ENCODE assay signal across 8 cellular contexts in the genomic region with DNA sequence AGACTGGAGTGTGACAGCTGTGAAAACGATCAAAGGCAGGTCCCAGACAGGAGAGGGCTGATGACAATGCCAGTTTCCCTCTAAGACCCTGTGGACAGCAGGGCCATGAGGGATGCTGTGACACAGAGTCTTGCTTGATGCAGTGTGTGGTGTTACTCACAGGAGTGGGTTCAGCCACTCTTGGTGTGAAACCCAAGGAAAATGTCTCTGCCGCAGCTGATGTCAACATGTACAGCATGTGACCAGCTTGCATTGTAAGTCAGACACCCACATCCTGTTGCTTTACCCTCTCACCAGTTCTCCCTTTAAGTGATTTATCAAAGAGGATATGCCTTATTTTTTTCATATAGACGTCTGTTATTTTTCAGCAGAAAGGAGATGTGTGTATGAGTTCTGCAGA.
A peak's percentile ranks its signal among the peaks of the same experiment; 100 is the strongest.
DNase-seq lines count a peak whose midpoint lies in the region; ATAC-seq and TF ChIP-seq lines count a peak whose summit lies in the region.

No MANE protein-coding gene starts in this region.

- DNase-seq in HL-60 (ENCODE audit: low read depth in 1 of 2, low spot score in 1 of 2) (peak; percentile 22 to 87), dermis blood vessel endothelial cell (peak; percentile 56), psoas muscle (peak in 1 of 2 donors; percentile 15), mesothelial cell of epicardium (ENCODE audit: low spot score in 2 of 2, unreplicated experiment in 2 of 2) (no peak), MG63 (no peak)

- H3K4me3 ChIP-seq in HL-60 (replicated peaks; ENCODE audit: insufficient read depth, low read length) (no peak overlapping the region), psoas muscle (no peak overlapping the region), MG63 (no peak overlapping the region)

- WGBS in psoas muscle, 3 donors = 35 to 40% (median 35%) methylated on average over 3 of the region's 3 CpGs

- H3K27ac ChIP-seq in 22Rv1 (peak overlapping the region; percentile 85), HL-60 (replicated peaks) (peak overlapping the region; percentile 48), psoas muscle (no peak overlapping the region)

- H3K4me3 Mint-ChIP-seq in mesothelial cell of epicardium = no peak overlapping the region

- no peaks in the 10 kb centered on the region for H3K4me1 Mint-ChIP-seq in mesothelial cell of epicardium

- H3K9me3 Mint-ChIP-seq in mesothelial cell of epicardium = peaks cover 9% of the 10 kb centered on the region

- H3K36me3 ChIP-seq in psoas muscle (ENCODE audit: insufficient read depth in 1 of 2, low read depth in 1 of 2) (no peaks in the 10 kb centered on the region), MG63 (no peaks in the 10 kb centered on the region)

- H3K9me3 ChIP-seq in psoas muscle (no peaks in the 10 kb centered on the region), MG63 (no peaks in the 10 kb centered on the region)

- no peak overlapping the region for H3K27ac Mint-ChIP-seq in mesothelial cell of epicardium

- intact Hi-C loops in psoas muscle (cut with DNase I) = no loop called here

- peak; percentile 95 for ATAC-seq in GM19351 (IDR thresholded peaks at IDR 0.05; ENCODE audit: unreplicated experiment)
- ATAC-seq in activated CD4-positive, CD25-positive, alpha-beta regulatory T cell treated with anti-CD3 and anti-CD28 coated beads, Interleukin-2, amount 50 U/mL, for 24 hours = peak; percentile 98
- ATAC-seq in psoas muscle = peak in 3 of 4 donors; percentile 27 to 58 (median 51)

- H3K27me3 Mint-ChIP-seq in mesothelial cell of epicardium (ENCODE audit: low read depth) = no peaks in the 10 kb centered on the region

- H3K27me3 ChIP-seq in HL-60 (ENCODE audit: insufficient read depth, poor library complexity, severe bottlenecking) (no peaks in the 10 kb centered on the region), psoas muscle (ENCODE audit: insufficient read depth in 3 of 3, low read length in 2 of 3) (no peaks in the 10 kb centered on the region), MG63 (no peaks in the 10 kb centered on the region)

- TF ChIP-seq CTCF in 22Rv1 (IDR thresholded peaks at IDR 0.05) = no peak
- no peak for TF ChIP-seq CTCF in HL-60 (IDR thresholded peaks at IDR 0.05; ENCODE audit: insufficient read depth, low read length)
- TF ChIP-seq CTCF in psoas muscle (IDR thresholded peaks at IDR 0.05) = no peak
- no peak for TF ChIP-seq CTCF in mesothelial cell of epicardium (IDR thresholded peaks at IDR 0.05; ENCODE audit: unreplicated experiment)

- no peaks in the 10 kb centered on the region for H3K36me3 Mint-ChIP-seq in mesothelial cell of epicardium

- H3K4me1 ChIP-seq in psoas muscle = no peaks in the 10 kb centered on the region

Comparison
In these comparisons a context has a peak if more than half of its experiments do, and no peak if none do; other contexts are left out.
1. DNase-seq: peak in HL-60 (2 of 2) and dermis blood vessel endothelial cell (single experiment); none in mesothelial cell of epicardium (0 of 2) and MG63 (single experiment).
2. Peak in every context shown above with its lines, with median percentiles within 50 percentile points of each other: ATAC-seq.